Comparison of ENCODE assay signal across 9 cellular contexts in the genomic region with DNA sequence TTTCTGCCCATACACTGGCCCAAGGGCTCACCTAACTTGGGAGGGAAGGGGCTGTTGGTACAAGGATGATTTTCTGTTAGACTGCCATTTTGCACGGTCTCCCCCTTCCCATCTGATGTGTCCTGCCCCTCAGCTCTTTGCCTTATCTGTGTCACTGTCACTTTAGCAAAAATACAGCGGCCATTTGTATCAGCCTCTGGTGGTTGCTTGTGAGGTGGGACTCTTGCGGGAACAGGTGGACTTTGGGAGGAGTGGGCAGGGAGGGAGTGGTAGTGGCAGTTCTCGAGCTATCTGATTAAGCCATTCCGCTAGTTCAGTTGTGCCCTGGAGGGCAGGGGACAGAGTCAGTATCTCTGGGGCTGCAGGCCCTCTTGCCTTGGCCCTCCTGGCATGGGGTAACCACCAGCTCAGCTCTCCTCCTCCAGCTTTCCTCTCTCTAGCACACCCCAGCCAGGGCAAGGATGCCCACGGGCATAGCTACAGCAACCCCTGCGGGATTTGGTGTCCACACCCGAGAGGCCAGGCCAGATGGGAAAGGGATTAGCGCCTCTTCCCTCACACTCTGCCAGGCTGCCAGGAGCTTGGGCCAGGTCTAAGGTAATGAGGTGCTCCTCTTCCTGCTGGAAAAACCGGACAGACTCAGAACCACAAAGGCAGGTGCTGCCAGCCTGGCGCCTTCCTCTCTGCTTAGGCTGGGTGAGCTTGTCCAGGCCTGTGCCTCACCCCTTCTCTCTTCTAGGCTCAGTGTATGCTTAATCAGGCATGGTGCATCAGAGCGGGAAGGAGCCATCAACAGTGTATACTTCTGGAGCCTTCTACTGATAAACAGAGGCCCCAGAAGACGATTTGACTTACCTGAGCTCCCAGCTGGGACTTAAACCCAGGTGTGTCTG. TPM values are rescaled to one million over a fixed set of nuclear protein-coding genes. Genes with fewer than 3 reads are reported as not detected.
DNase-seq lines count a peak whose midpoint lies in the region; ATAC-seq, FAIRE-seq and TF ChIP-seq lines count a peak whose summit lies in the region.
"Had no signal": no experiment of that assay in that cellular context is flagged by ENCODE, and none has a peak within 500 bp of the region (broad histone marks: within the 10 kb centered on the region; RNA-seq: fewer than 3 reads in every experiment).

No MANE protein-coding gene starts in this region.

- intact Hi-C loops in A673 (cut with micrococcal nuclease; ENCODE audit: unreplicated experiment) = no loop called here
- intact Hi-C loops in kidney (cut with DNase I) = loop anchor here (10.0 kb wide), 1 partner anchor 53 kb away; no protein-coding TSS in a partner anchor

- H3K4me3 ChIP-seq in A673 (ENCODE audit: low read depth, low read length, poor library complexity, severe bottlenecking) (no peak overlapping the region), kidney (ENCODE audit: low read length in 2 of 2) (no peak overlapping the region), brain microvascular endothelial cell (ENCODE audit: low read depth, low read length) (no peak overlapping the region)
- H3K4me3 ChIP-seq: coronary artery had no signal

- no peaks in the 10 kb centered on the region for H3K9me3 Mint-ChIP-seq in activated CD4-positive, alpha-beta memory T cell treated with anti-CD3 and anti-CD28 coated beads, Interleukin-2, amount 10 ng/mL, durations not matched to agents 7 days and 5 days

- H3K27ac Mint-ChIP-seq in activated CD4-positive, alpha-beta memory T cell treated with anti-CD3 and anti-CD28 coated beads, Interleukin-2, amount 10 ng/mL, durations not matched to agents 7 days and 5 days = peak overlapping the region; percentile 64

- H3K36me3 ChIP-seq in A673 (ENCODE audit: insufficient read depth, low read length, poor library complexity, severe bottlenecking) (peaks cover 41% of the 10 kb centered on the region), kidney (ENCODE audit: control insufficient read depth in 1 of 2, insufficient read depth in 2 of 2, low read length in 2 of 2) (peaks cover 13 to 22% of the 10 kb centered on the region in 2 donors), brain microvascular endothelial cell (replicated peaks) (peaks cover 51% of the 10 kb centered on the region)

- H3K27ac ChIP-seq in A673 (ENCODE audit: low read depth, low read length, poor library complexity, severe bottlenecking) (peak overlapping the region; percentile 5), kidney (ENCODE audit: low read depth in 2 of 2, low read length in 2 of 2) (no peak overlapping the region), brain microvascular endothelial cell (no peak overlapping the region)

- H3K4me1 ChIP-seq in A673 (ENCODE audit: insufficient read depth, low read length, poor library complexity, severe bottlenecking) = peaks cover 12% of the 10 kb centered on the region
- peaks cover 0 to 16% of the 10 kb centered on the region in 2 donors for H3K4me1 ChIP-seq in kidney (ENCODE audit: control insufficient read depth in 1 of 2, insufficient read depth in 1 of 2, low read depth in 1 of 2, low read length in 2 of 2)

- FAIRE-seq in kidney (lab: Jason Lieb, UNC) = no peak

- in situ Hi-C loops in brain microvascular endothelial cell (cut with HindIII; ENCODE audit: low pct_ligation_motif_present, low sequenced_read_pairs) = no loop called here

- H3K27me3 ChIP-seq in A673 (replicated peaks; ENCODE audit: insufficient read depth, low read depth, low read length, poor library complexity) (no peaks in the 10 kb centered on the region), brain microvascular endothelial cell (replicated peaks) (no peaks in the 10 kb centered on the region)

- DNase-seq in A673 (ENCODE audit: low spot score) (no peak), DMS79 treated with DMSO at 0.1 percent for 48 hours (lab: John Stamatoyannopoulos, UW) (peak; percentile 95), kidney (peak; percentile 69), brain microvascular endothelial cell (no peak), Kasumi-1 (lab: John Stamatoyannopoulos, UW) (no peak), HK-2 (ENCODE audit: unreplicated experiment) (no peak)
- no peak for DNase-seq in activated CD4-positive, alpha-beta memory T cell treated with anti-CD3 and anti-CD28 coated beads, Interleukin-2, amount 10 ng/mL, durations not matched to agents 7 days and 5 days

- no peaks in the 10 kb centered on the region for H3K9me3 ChIP-seq in A673 (ENCODE audit: low read depth, low read length, poor library complexity, severe bottlenecking)
- no peaks in the 10 kb centered on the region for H3K9me3 ChIP-seq in kidney (ENCODE audit: control insufficient read depth in 1 of 2, low read length in 2 of 2)

- peaks cover 27% of the 10 kb centered on the region for H3K4me1 Mint-ChIP-seq in activated CD4-positive, alpha-beta memory T cell treated with anti-CD3 and anti-CD28 coated beads, Interleukin-2, amount 10 ng/mL, durations not matched to agents 7 days and 5 days

- ATAC-seq in HG02798 (IDR thresholded peaks at IDR 0.05; ENCODE audit: poor library complexity, unreplicated experiment) = no peak

- TF ChIP-seq CTCF in A673 (conservative IDR thresholded peaks at IDR 0.05; ENCODE audit: low read depth, low read length) = no peak
- TF ChIP-seq CTCF in kidney (IDR thresholded peaks at IDR 0.05; ENCODE audit: borderline replicate concordance, extremely low read depth, insufficient read depth) = no peak
- no peak for TF ChIP-seq CTCF in brain microvascular endothelial cell (IDR thresholded peaks at IDR 0.05; ENCODE audit: low read depth, low read length, missing control alignments)

- peaks cover 51% of the 10 kb centered on the region for H3K36me3 Mint-ChIP-seq in activated CD4-positive, alpha-beta memory T cell treated with anti-CD3 and anti-CD28 coated beads, Interleukin-2, amount 10 ng/mL, durations not matched to agents 7 days and 5 days (ENCODE audit: low read depth)

- CTCF ChIA-PET in A673 (lab: Charles Lee) = interaction anchor here (1.9 kb wide), 1 partner anchor 57 kb away, joined by 6 read pairs; no protein-coding TSS in a partner anchor
- CTCF ChIA-PET in activated CD4-positive, alpha-beta memory T cell treated with anti-CD3 and anti-CD28 coated beads, Interleukin-2, amount 10 ng/mL, durations not matched to agents 7 days and 5 days (lab: Charles Lee) = interaction anchor here (1.3 to 18.5 kb wide), 4 partner anchors 12 to 53 kb away, joined by 4 to 431 read pairs (median 159); no protein-coding TSS in a partner anchor

- no TSS peak for BruUV-seq in A673 (replicated peaks; lab: Mats Ljungman, UMichigan)

- H3K9ac ChIP-seq in kidney (ENCODE audit: low read length in 2 of 2) = no peak overlapping the region

- POLR2A ChIA-PET in A673 (lab: Charles Lee; ENCODE audit: low non-redundant PET) = no interaction called here
- POLR2A ChIA-PET in activated CD4-positive, alpha-beta memory T cell treated with anti-CD3 and anti-CD28 coated beads, Interleukin-2, amount 10 ng/mL, durations not matched to agents 7 days and 5 days (lab: Charles Lee) = interaction anchor here (0.6 to 6.8 kb wide), 13 partner anchors 8 to 80 kb away, joined by 3 to 55 read pairs (median 7); a partner anchor contains a TSS

- no peaks in the 10 kb centered on the region for H3K27me3 Mint-ChIP-seq in activated CD4-positive, alpha-beta memory T cell treated with anti-CD3 and anti-CD28 coated beads, Interleukin-2, amount 10 ng/mL, durations not matched to agents 7 days and 5 days

- H3K4me3 Mint-ChIP-seq in activated CD4-positive, alpha-beta memory T cell treated with anti-CD3 and anti-CD28 coated beads, Interleukin-2, amount 10 ng/mL, durations not matched to agents 7 days and 5 days = peak overlapping the region; percentile 7

RNA-seq across cellular contexts. Expression of a gene that starts 8.7 kb away (rescaled TPM):
- total RNA-seq in A673 (2021) (39.3 and 39.8 TPM in 2 replicates), kidney (69.9 TPM)
- 10 to 100 TPM; 19.4 to 22.6 TPM for total RNA-seq in activated CD4-positive, alpha-beta memory T cell treated with anti-CD3 and anti-CD28 coated beads, Interleukin-2, amount 10 ng/mL, durations not matched to agents 7 days and 5 days
- polyA plus RNA-seq in kidney (ENCODE audit: insufficient read depth, low read depth, low replicate concordance) = 56.9 TPM

RNA-seq across cellular contexts. Expression of a gene that starts 23.0 kb away (rescaled TPM):
- total RNA-seq in A673 (2021) (4.3 and 5.7 TPM in 2 replicates), kidney (179 TPM)
- 1 to 10 TPM; 1.4 to 1.6 TPM for total RNA-seq in activated CD4-positive, alpha-beta memory T cell treated with anti-CD3 and anti-CD28 coated beads, Interleukin-2, amount 10 ng/mL, durations not matched to agents 7 days and 5 days
- polyA plus RNA-seq in kidney (ENCODE audit: insufficient read depth, low read depth, low replicate concordance) = 84.3 TPM

RNA-seq across cellular contexts. Expression of a gene that starts 38.0 kb away (rescaled TPM):
- 58.9 and 63.0 TPM in 2 replicates for total RNA-seq in A673 (2021)
- total RNA-seq in activated CD4-positive, alpha-beta memory T cell treated with anti-CD3 and anti-CD28 coated beads, Interleukin-2, amount 10 ng/mL, durations not matched to agents 7 days and 5 days = 100 to 1,000 TPM; 315 to 328 TPM
- total RNA-seq in kidney = 132 TPM
- polyA plus RNA-seq in kidney (ENCODE audit: insufficient read depth, low read depth, low replicate concordance) = 35.0 TPM

RNA-seq across cellular contexts. Expression of a gene that starts 56.4 kb away (rescaled TPM):
- total RNA-seq in A673 (2021) (0.35 and 0.58 TPM in 2 replicates), kidney (0.91 TPM)
- total RNA-seq in activated CD4-positive, alpha-beta memory T cell treated with anti-CD3 and anti-CD28 coated beads, Interleukin-2, amount 10 ng/mL, durations not matched to agents 7 days and 5 days = not detected
- 0.28 TPM for polyA plus RNA-seq in kidney (ENCODE audit: insufficient read depth, low read depth, low replicate concordance)

Comparison
In these comparisons a context has a peak if more than half of its experiments do, and no peak if none do; other contexts are left out.
1. DNase-seq: peak in DMS79 treated with DMSO at 0.1 percent for 48 hours (single experiment) and kidney (single experiment); none in A673 (single experiment), activated CD4-positive, alpha-beta memory T cell treated with anti-CD3 and anti-CD28 coated beads, Interleukin-2, amount 10 ng/mL, durations not matched to agents 7 days and 5 days (single experiment), brain microvascular endothelial cell (single experiment), Kasumi-1 (0 of 2) and HK-2 (single experiment).
2. RNA of a gene that starts 23.0 kb away (total RNA-seq): 179 TPM in kidney (single experiment); 4.3 to 5.7 TPM in A673 and 1.4 to 1.6 TPM in activated CD4-positive, alpha-beta memory T cell treated with anti-CD3 and anti-CD28 coated beads, Interleukin-2, amount 10 ng/mL, durations not matched to agents 7 days and 5 days; every median in the first group is over 10 times any median in the second.